ENCODE assay signal across 1 cellular context in genomic region chr6:112690497-112691202, GRCh38.
A peak's percentile ranks its signal among the peaks of the same experiment; 100 is the strongest.
TF ChIP-seq lines count a peak whose summit lies in the region.

No MANE protein-coding gene starts in this region.

TF ChIP-seq in K562, 482 proteins besides CTCF, POLR2A, EP300 and RAD21 (continued from another document):
- TF ChIP-seq, protein P1, sequence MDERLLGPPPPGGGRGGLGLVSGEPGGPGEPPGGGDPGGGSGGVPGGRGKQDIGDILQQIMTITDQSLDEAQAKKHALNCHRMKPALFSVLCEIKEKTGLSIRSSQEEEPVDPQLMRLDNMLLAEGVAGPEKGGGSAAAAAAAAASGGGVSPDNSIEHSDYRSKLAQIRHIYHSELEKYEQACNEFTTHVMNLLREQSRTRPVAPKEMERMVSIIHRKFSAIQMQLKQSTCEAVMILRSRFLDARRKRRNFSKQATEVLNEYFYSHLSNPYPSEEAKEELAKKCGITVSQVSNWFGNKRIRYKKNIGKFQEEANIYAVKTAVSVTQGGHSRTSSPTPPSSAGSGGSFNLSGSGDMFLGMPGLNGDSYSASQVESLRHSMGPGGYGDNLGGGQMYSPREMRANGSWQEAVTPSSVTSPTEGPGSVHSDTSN (CRISPR knock-in tag; IDR thresholded peaks at IDR 0.05; ENCODE audit: low read depth) = no peak
- TF ChIP-seq, protein P1 (tag; conservative IDR thresholded peaks at IDR 0.05; ENCODE audit: low read depth) = peak; percentile 63
- TF ChIP-seq TAF9B (IDR thresholded peaks at IDR 0.05; ENCODE audit: partially characterized antibody) (peak; percentile 53), ELK1 (CRISPR knock-in tag; IDR thresholded peaks at IDR 0.05) (no peak), BHLHE40 (IDR thresholded peaks at IDR 0.05; ENCODE audit: low read length) (peak; percentile 41), CXXC5 (CRISPR knock-in tag; IDR thresholded peaks at IDR 0.05) (peak; percentile 39; the same call in 1 of the 2 replicates), DACH1 (IDR thresholded peaks at IDR 0.05; ENCODE audit: partially characterized antibody) (peak; percentile 80), MYBL2 (IDR thresholded peaks at IDR 0.05; ENCODE audit: low read depth) (peak; percentile 41; the same call in 1 of the 2 replicates), MYBL2 (CRISPR knock-in tag; IDR thresholded peaks at IDR 0.05; ENCODE audit: borderline replicate concordance) (no peak), PKNOX1 (IDR thresholded peaks at IDR 0.05) (peak; percentile 61), SUPT5H (IDR thresholded peaks at IDR 0.05) (no peak), ZNF318 (IDR thresholded peaks at IDR 0.05; ENCODE audit: borderline replicate concordance in 1 of 2, low read depth in 1 of 2) (peak in 1 of 2 experiments; percentile 67; a peak in 1 of 4 replicates), TFAP4 (CRISPR knock-in tag; IDR thresholded peaks at IDR 0.05; ENCODE audit: borderline replicate concordance) (peak; percentile 45; the same call in 1 of the 2 replicates), TEAD4 (IDR thresholded peaks at IDR 0.05; ENCODE audit: low read length) (0 out of 2 replicates have a peak, but pooled peaks have one; percentile 9), TEAD4 (CRISPR knock-in tag; IDR thresholded peaks at IDR 0.05; ENCODE audit: borderline replicate concordance) (no peak)
